ENCODE assay signal across 1 cellular context in the genomic region with DNA sequence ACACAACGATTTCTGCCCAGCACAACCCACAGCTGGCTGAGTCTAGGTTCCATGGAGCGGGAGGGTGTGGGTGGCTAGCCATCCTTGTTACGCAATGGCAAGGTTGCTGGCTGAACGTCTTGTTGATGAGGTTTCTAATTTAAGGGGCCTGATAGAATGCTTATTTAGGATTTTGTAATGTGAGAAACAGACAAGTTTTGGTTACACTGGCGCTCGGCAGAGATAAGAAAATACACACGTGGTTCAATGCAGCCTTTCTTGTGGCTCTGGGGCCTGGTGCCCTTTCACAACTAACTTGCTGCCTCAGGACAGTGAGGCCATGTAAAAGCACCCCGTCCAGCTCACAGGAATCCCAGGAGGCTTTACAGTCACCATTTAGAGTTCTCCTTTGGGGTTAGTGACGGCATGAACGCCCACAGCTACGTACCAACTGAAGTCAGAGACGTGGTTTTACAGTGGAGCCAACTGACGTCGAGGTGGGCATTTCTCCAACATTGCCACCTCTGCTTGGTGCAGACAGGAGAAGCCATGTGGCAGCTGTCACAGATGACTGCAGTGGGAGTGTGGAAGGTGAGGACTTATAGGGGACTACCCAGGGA.
TF ChIP-seq lines count a peak whose summit lies in the region.

No MANE protein-coding gene starts in this region.

TF ChIP-seq in HepG2, 621 proteins besides CTCF, POLR2A, EP300 and RAD21 (continued from another document):
- TF ChIP-seq, protein P1, sequence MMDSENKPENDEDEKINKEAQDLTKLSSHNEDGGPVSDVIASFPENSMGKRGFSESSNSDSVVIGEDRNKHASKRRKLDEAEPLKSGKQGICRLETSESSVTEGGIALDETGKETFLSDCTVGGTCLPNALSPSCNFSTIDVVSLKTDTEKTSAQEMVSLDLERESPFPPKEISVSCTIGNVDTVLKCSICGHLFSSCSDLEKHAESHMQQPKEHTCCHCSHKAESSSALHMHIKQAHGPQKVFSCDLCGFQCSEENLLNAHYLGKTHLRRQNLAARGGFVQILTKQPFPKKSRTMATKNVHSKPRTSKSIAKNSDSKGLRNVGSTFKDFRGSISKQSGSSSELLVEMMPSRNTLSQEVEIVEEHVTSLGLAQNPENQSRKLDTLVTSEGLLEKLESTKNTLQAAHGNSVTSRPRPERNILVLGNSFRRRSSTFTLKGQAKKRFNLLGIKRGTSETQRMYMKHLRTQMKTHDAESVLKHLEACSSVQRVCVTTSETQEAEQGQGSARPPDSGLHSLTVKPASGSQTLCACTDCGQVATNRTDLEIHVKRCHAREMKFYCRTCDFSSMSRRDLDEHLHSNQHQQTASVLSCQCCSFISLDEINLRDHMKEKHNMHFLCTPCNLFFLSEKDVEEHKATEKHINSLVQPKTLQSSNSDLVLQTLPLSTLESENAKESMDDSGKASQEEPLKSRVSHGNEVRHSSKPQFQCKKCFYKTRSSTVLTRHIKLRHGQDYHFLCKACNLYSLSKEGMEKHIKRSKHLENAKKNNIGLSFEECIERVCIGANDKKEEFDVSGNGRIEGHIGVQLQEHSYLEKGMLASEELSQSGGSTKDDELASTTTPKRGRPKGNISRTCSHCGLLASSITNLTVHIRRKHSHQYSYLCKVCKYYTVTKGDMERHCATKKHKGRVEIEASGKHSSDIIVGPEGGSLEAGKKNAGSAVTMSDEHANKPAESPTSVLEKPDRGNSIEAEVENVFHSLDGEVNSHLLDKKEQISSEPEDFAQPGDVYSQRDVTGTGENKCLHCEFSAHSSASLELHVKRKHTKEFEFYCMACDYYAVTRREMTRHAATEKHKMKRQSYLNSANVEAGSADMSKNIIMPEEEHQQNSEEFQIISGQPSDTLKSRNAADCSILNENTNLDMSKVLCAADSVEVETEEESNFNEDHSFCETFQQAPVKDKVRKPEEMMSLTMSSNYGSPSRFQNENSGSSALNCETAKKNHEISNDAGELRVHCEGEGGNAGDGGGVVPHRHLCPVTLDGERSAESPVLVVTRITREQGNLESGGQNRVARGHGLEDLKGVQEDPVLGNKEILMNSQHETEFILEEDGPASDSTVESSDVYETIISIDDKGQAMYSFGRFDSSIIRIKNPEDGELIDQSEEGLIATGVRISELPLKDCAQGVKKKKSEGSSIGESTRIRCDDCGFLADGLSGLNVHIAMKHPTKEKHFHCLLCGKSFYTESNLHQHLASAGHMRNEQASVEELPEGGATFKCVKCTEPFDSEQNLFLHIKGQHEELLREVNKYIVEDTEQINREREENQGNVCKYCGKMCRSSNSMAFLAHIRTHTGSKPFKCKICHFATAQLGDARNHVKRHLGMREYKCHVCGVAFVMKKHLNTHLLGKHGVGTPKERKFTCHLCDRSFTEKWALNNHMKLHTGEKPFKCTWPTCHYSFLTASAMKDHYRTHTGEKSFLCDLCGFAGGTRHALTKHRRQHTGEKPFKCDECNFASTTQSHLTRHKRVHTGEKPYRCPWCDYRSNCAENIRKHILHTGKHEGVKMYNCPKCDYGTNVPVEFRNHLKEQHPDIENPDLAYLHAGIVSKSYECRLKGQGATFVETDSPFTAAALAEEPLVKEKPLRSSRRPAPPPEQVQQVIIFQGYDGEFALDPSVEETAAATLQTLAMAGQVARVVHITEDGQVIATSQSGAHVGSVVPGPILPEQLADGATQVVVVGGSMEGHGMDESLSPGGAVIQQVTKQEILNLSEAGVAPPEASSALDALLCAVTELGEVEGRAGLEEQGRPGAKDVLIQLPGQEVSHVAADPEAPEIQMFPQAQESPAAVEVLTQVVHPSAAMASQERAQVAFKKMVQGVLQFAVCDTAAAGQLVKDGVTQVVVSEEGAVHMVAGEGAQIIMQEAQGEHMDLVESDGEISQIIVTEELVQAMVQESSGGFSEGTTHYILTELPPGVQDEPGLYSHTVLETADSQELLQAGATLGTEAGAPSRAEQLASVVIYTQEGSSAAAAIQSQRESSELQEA (CRISPR knock-in tag; IDR thresholded peaks at IDR 0.05; ENCODE audit: not compliant biosample characterization) = no peak
- peak; percentile 85 for TF ChIP-seq CEBPB (IDR thresholded peaks at IDR 0.05; ENCODE audit: borderline replicate concordance, low read depth, low read length)
